In genomic region chr16:28992496-28992895, GRCh38 we compare ENCODE assay signal across 1 cellular context.
TF ChIP-seq lines count a peak whose summit lies in the region.

No MANE protein-coding gene starts in this region.

TF ChIP-seq in WTC11, 78 proteins besides CTCF, POLR2A, EP300 and RAD21 (continued from another document):
- TF ChIP-seq ZBTB43 (CRISPR knock-in tag; IDR thresholded peaks at IDR 0.05) (no peak), SMAD3 (CRISPR knock-in tag; IDR thresholded peaks at IDR 0.05; ENCODE audit: borderline replicate concordance) (no peak), SP1 (CRISPR knock-in tag; conservative IDR thresholded peaks at IDR 0.05) (no peak), STAT6 (CRISPR knock-in tag; conservative IDR thresholded peaks at IDR 0.05; ENCODE audit: low read depth) (no peak)
